ENCODE assay signal across 7 cellular contexts in genomic region chr6:107328081-107328480, GRCh38.
"Had no signal": no experiment of that assay in that cellular context is flagged by ENCODE, and none has a peak within 500 bp of the region (broad histone marks: within the 10 kb centered on the region; RNA-seq: fewer than 3 reads in every experiment).

No MANE protein-coding gene starts in this region.

- H3K9ac ChIP-seq: KMS-11 had no signal

- H3K4me2 ChIP-seq: KMS-11 had no signal

- ATAC-seq: HepG2 had no signal

- H3K27ac ChIP-seq: HL-60, KMS-11 had no signal

- FAIRE-seq: HepG2, HTR-8/SVneo had no signal

- DNase-seq: IMR-90, KBM-7, KG1 had no signal
